In genomic region chr12:89101440-89101839, GRCh38 we compare ENCODE assay signal across 15 cellular contexts.
"Had no signal": no experiment of that assay in that cellular context is flagged by ENCODE, and none has a peak within 500 bp of the region (broad histone marks: within the 10 kb centered on the region; RNA-seq: fewer than 3 reads in every experiment).

No MANE protein-coding gene starts in this region.

- ATAC-seq: activated naive CD4-positive, alpha-beta T cell treated with anti-CD3 and anti-CD28 coated beads, Interleukin-2, amount 50 U/mL, for 72 hours; activated T-cell treated with anti-CD3 and anti-CD28 coated beads, Interleukin-2, amount 50 U/mL, for 4 hours; foreskin keratinocyte; left colon; mucosa of descending colon had no signal

- H3K27ac ChIP-seq: dorsolateral prefrontal cortex, esophagus squamous epithelium, foreskin keratinocyte, right atrium auricular region had no signal

- H3K4me3 ChIP-seq: dorsolateral prefrontal cortex, esophagus squamous epithelium, mucosa of descending colon, right atrium auricular region had no signal

- H3K4me1 ChIP-seq: esophagus squamous epithelium, right atrium auricular region had no signal

- H3K36me3 ChIP-seq: esophagus squamous epithelium, right atrium auricular region had no signal

- DNase-seq: activated CD4-positive, alpha-beta T cell treated with anti-CD3 and anti-CD28 coated beads, Interleukin-2, amount 50 U/mL, for 4 hours; activated CD4-positive, CD25-positive, alpha-beta regulatory T cell treated with anti-CD3 and anti-CD28 coated beads, Interleukin-2, amount 50 U/mL, for 72 hours; activated effector memory CD4-positive, alpha-beta T cell treated with anti-CD3 and anti-CD28 coated beads, Interleukin-2, amount 50 U/mL, for 16 hours; activated T-cell treated with anti-CD3 and anti-CD28 coated beads, Interleukin-2, amount 50 U/mL, for 4 hours; amniotic stem cell; cerebellar nuclear complex; dorsolateral prefrontal cortex; esophagus squamous epithelium; foreskin keratinocyte; head of caudate nucleus; left colon; mucosa of descending colon; small intestine had no signal

- H3K9me3 ChIP-seq: esophagus squamous epithelium, mucosa of descending colon, right atrium auricular region had no signal

- H3K27me3 ChIP-seq: dorsolateral prefrontal cortex, esophagus squamous epithelium, foreskin keratinocyte, right atrium auricular region had no signal
